1 cellular context compared by ENCODE assay signal in genomic region chr12:53098982-53099651, GRCh38.
TF ChIP-seq lines count a peak whose summit lies in the region.

No MANE protein-coding gene starts in this region.

TF ChIP-seq in K562, 482 proteins besides CTCF, POLR2A, EP300 and RAD21 (continued from another document and continues in another):
- TF ChIP-seq MBD1 (CRISPR knock-in tag; IDR thresholded peaks at IDR 0.05): no peak
- no peak for TF ChIP-seq ZBTB1 (CRISPR knock-in tag; IDR thresholded peaks at IDR 0.05; ENCODE audit: borderline replicate concordance, low read depth)
- TF ChIP-seq TSC22D4 (tag; IDR thresholded peaks at IDR 0.05): no peak
- TF ChIP-seq ATF3 (IDR thresholded peaks at IDR 0.05): peak; percentile 83
- TF ChIP-seq ATF3 (CRISPR knock-in tag; conservative IDR thresholded peaks at IDR 0.05): no peak
- TF ChIP-seq CUX1 (CRISPR knock-in tag; IDR thresholded peaks at IDR 0.05): no peak
- TF ChIP-seq CREM (IDR thresholded peaks at IDR 0.05; ENCODE audit: low read depth): peak; percentile 67
- TF ChIP-seq ZBTB9 (CRISPR knock-in tag; IDR thresholded peaks at IDR 0.05): no peak
- TF ChIP-seq RBM34 (IDR thresholded peaks at IDR 0.05; ENCODE audit: borderline replicate concordance, insufficient read depth, low read length): no peak
- no peak for TF ChIP-seq HDAC1 (IDR thresholded peaks at IDR 0.05)
- TF ChIP-seq STAT5B (CRISPR knock-in tag; IDR thresholded peaks at IDR 0.05): no peak
- TF ChIP-seq IRF9 (tag; IDR thresholded peaks at IDR 0.05): no peak
- TF ChIP-seq ZNF23 (CRISPR knock-in tag; IDR thresholded peaks at IDR 0.05): no peak
- TF ChIP-seq HNRNPL (IDR thresholded peaks at IDR 0.05; ENCODE audit: low read depth, low read length): no peak
- TF ChIP-seq CEBPG (CRISPR knock-in tag; IDR thresholded peaks at IDR 0.05): no peak
- TF ChIP-seq CEBPG (tag; conservative IDR thresholded peaks at IDR 0.05 in 1 of 2, IDR thresholded peaks at IDR 0.05 in 1 of 2): no peak
- peak; percentile 63 for TF ChIP-seq ATF7 (IDR thresholded peaks at IDR 0.05)
- TF ChIP-seq ZFP36 (IDR thresholded peaks at IDR 0.05; ENCODE audit: low read depth, low read length, partially characterized antibody): no peak
- peak; percentile 59 for TF ChIP-seq ZNF592 (IDR thresholded peaks at IDR 0.05)
- TF ChIP-seq MAFK (IDR thresholded peaks at IDR 0.05; ENCODE audit: low read length): no peak
- TF ChIP-seq ZEB2 (IDR thresholded peaks at IDR 0.05): 0 out of 2 replicates have a peak, but pooled peaks have one; percentile 15
- no peak for TF ChIP-seq RFX5 (IDR thresholded peaks at IDR 0.05; ENCODE audit: low read depth, low read length)
- TF ChIP-seq U2AF1 (optimal IDR thresholded peaks at IDR 0.05; ENCODE audit: low read depth, low read length): no peak
- no peak for TF ChIP-seq KLF13 (tag; IDR thresholded peaks at IDR 0.05; ENCODE audit: borderline replicate concordance, low read depth)
- no peak for TF ChIP-seq THAP12 (CRISPR knock-in tag; IDR thresholded peaks at IDR 0.05)
- no peak for TF ChIP-seq ZNF134 (CRISPR knock-in tag; conservative IDR thresholded peaks at IDR 0.05)
- no peak for TF ChIP-seq GTF2F1 (IDR thresholded peaks at IDR 0.05; ENCODE audit: low read depth, low read length)
- peak; percentile 60; the same call in 1 of the 2 replicates for TF ChIP-seq TFAP4 (CRISPR knock-in tag; IDR thresholded peaks at IDR 0.05; ENCODE audit: borderline replicate concordance)
- no peak for TF ChIP-seq KDM4B (IDR thresholded peaks at IDR 0.05; ENCODE audit: borderline replicate concordance in 2 of 2, low read depth in 1 of 2)
- no peak for TF ChIP-seq ZNF41 (CRISPR knock-in tag; conservative IDR thresholded peaks at IDR 0.05)
- TF ChIP-seq TRIM28 (IDR thresholded peaks at IDR 0.05): no peak
- no peak for TF ChIP-seq MCM5 (IDR thresholded peaks at IDR 0.05; ENCODE audit: low read depth)
- TF ChIP-seq ZNF584 (CRISPR knock-in tag; IDR thresholded peaks at IDR 0.05; ENCODE audit: low read depth): no peak
- no peak for TF ChIP-seq KLF10 (CRISPR knock-in tag; IDR thresholded peaks at IDR 0.05)
- TF ChIP-seq SIN3B (IDR thresholded peaks at IDR 0.05; ENCODE audit: low read depth): no peak
- TF ChIP-seq ARNT (IDR thresholded peaks at IDR 0.05): no peak
- TF ChIP-seq NFIX (CRISPR knock-in tag; IDR thresholded peaks at IDR 0.05; ENCODE audit: low read depth): no peak
- no peak for TF ChIP-seq GTF3C2 (IDR thresholded peaks at IDR 0.05; ENCODE audit: borderline replicate concordance, extremely low read depth, insufficient read length)
- TF ChIP-seq SMC3 (conservative IDR thresholded peaks at IDR 0.05; ENCODE audit: insufficient read depth, low read depth, low read length): peak; percentile 74
- TF ChIP-seq FOSL1 (tag; conservative IDR thresholded peaks at IDR 0.05): peak; percentile 90
- TF ChIP-seq MCM7 (IDR thresholded peaks at IDR 0.05): no peak
- TF ChIP-seq ZNF79 (CRISPR knock-in tag; IDR thresholded peaks at IDR 0.05; ENCODE audit: low read depth): no peak
- no peak for TF ChIP-seq MCM3 (IDR thresholded peaks at IDR 0.05)
- no peak for TF ChIP-seq PYGO2 (tag; IDR thresholded peaks at IDR 0.05)
- TF ChIP-seq TRIM24 (IDR thresholded peaks at IDR 0.05): no peak
